Comparison of ENCODE assay signal across 8 cellular contexts in genomic region chr5:139293504-139294371, GRCh38. TPM values are rescaled to one million over a fixed set of nuclear protein-coding genes. Genes with fewer than 3 reads are reported as not detected.
DNase-seq lines count a peak whose midpoint lies in the region; ATAC-seq and TF ChIP-seq lines count a peak whose summit lies in the region.

Gene MATR3, plus strand, starts transcription at chr5:139293740. Its CDS starts 13,676 bp downstream, at chr5:139307416.

- H3K9me3 Mint-ChIP-seq in chondrocyte (ENCODE audit: low read depth), result no peaks in the 10 kb centered on the region

- H3K27ac Mint-ChIP-seq in chondrocyte (ENCODE audit: unreplicated experiment), result peak within 1 kb of the TSS; percentile 99

- ATAC-seq in GM19043 (IDR thresholded peaks at IDR 0.05; ENCODE audit: low read depth, unreplicated experiment), result peak; percentile 69
- peak; percentile 84 for ATAC-seq in HG03432 (IDR thresholded peaks at IDR 0.05; ENCODE audit: unreplicated experiment)

- H3K4me1 Mint-ChIP-seq in chondrocyte (ENCODE audit: low read depth), result peaks cover 39% of the 10 kb centered on the region

- H3K4me3 Mint-ChIP-seq in chondrocyte (ENCODE audit: unreplicated experiment), result peak within 1 kb of the TSS; percentile 89

- H3K27me3 ChIP-seq in kidney epithelial cell (ENCODE audit: control insufficient read depth, insufficient read depth, low read length), result no peaks in the 10 kb centered on the region

- H3K4me3 ChIP-seq in AG10803 (ENCODE audit: low read length) (peak within 1 kb of the TSS; percentile 90), kidney epithelial cell (ENCODE audit: low read depth, low read length) (peak within 1 kb of the TSS; percentile 85)

- H3K36me3 Mint-ChIP-seq in chondrocyte (ENCODE audit: low read depth), result no peaks in the 10 kb centered on the region

- H3K36me3 ChIP-seq in kidney epithelial cell (ENCODE audit: control insufficient read depth, insufficient read depth, low read length), result no peaks in the 10 kb centered on the region

- DNase-seq in AG10803 (ENCODE audit: low read depth) (peak; percentile 95), NCI-H510A treated with DMSO at 0.1 percent for 48 hours (lab: John Stamatoyannopoulos, UW) (peak; percentile 88), chondrocyte (ENCODE audit: low spot score) (peak; percentile 98), kidney epithelial cell (ENCODE audit: low read depth) (peak; percentile 70)
- DNase-seq in activated CD4-positive, alpha-beta T cell treated with anti-CD3 and anti-CD28 coated beads for 24 hours (ENCODE audit: low read depth in 2 of 2), result peak; percentile 93
- peak; percentile 90 to 94 for DNase-seq in stimulated activated CD4-positive, alpha-beta T cell treated with anti-CD3 and anti-CD28 coated beads, Interleukin-15, amount 100 ng/mL, for 48 hours (ENCODE audit: low read depth in 2 of 2)

- H3K27me3 Mint-ChIP-seq in chondrocyte (ENCODE audit: low read depth), result no peaks in the 10 kb centered on the region

- TF ChIP-seq CTCF in AG10803 (conservative IDR thresholded peaks at IDR 0.05; ENCODE audit: low read length) (no peak), chondrocyte (IDR thresholded peaks at IDR 0.05) (no peak), kidney epithelial cell (IDR thresholded peaks at IDR 0.05; ENCODE audit: insufficient read depth, low read length, poor library complexity, severe bottlenecking) (no peak)

RNA-seq across cellular contexts. Expression of gene MATR3, which starts in this region (rescaled TPM):
- total RNA-seq in chondrocyte, result 150 to 218 TPM (median 153 TPM) in 3 replicates
- total RNA-seq in kidney epithelial cell, result 219 and 266 TPM in 2 replicates

Comparison
In these comparisons a context has a peak if more than half of its experiments do, and no peak if none do; other contexts are left out.
1. Peak in every context shown above with its lines: DNase-seq, ATAC-seq and H3K4me3 ChIP-seq.